In genomic region chr3:158771018-158771350, GRCh38 we compare ENCODE assay signal across 16 cellular contexts. TPM values are rescaled to one million over a fixed set of nuclear protein-coding genes. Genes with fewer than 3 reads are reported as not detected.
DNase-seq lines count a peak whose midpoint lies in the region; ATAC-seq and TF ChIP-seq lines count a peak whose summit lies in the region.
"Had no signal": no experiment of that assay in that cellular context is flagged by ENCODE, and none has a peak within 500 bp of the region (broad histone marks: within the 10 kb centered on the region; RNA-seq: fewer than 3 reads in every experiment).

No MANE protein-coding gene starts in this region.

- ATAC-seq in HG02571 (IDR thresholded peaks at IDR 0.05; ENCODE audit: unreplicated experiment) = no peak
- ATAC-seq: GM12878, HCT116 had no signal

- H3K4me3 ChIP-seq in AG04450 (ENCODE audit: low read depth, low read length) = no peak overlapping the region
- H3K4me3 ChIP-seq in PC-9 = no peak overlapping the region
- no peak overlapping the region for H3K4me3 ChIP-seq in esophagus squamous epithelium
- H3K4me3 ChIP-seq in ovary = no peak overlapping the region
- H3K4me3 ChIP-seq in testis = no peak overlapping the region
- H3K4me3 ChIP-seq: GM12878 had no signal

- no peak overlapping the region for H2AFZ ChIP-seq in PC-9

- H3K9me3 ChIP-seq in AG04450 (ENCODE audit: control insufficient read depth, insufficient read depth, low read length) (no peaks in the 10 kb centered on the region; the same call in 1 of the 2 replicates), PC-9 (ENCODE audit: insufficient read depth, low read depth) (no peaks in the 10 kb centered on the region; the same call in 1 of the 2 replicates), esophagus squamous epithelium (no peaks in the 10 kb centered on the region), ovary (no peaks in the 10 kb centered on the region), testis (no peaks in the 10 kb centered on the region)
- H3K9me3 ChIP-seq: Caco-2 had no signal

- TF ChIP-seq CTCF in AG04450 (IDR thresholded peaks at IDR 0.05; ENCODE audit: low read depth, low read length) (no peak), PC-9 (conservative IDR thresholded peaks at IDR 0.05) (no peak), esophagus squamous epithelium (IDR thresholded peaks at IDR 0.05) (no peak), ovary (IDR thresholded peaks at IDR 0.05) (no peak), testis (IDR thresholded peaks at IDR 0.05) (no peak)

- no peaks in the 10 kb centered on the region for H3K79me2 ChIP-seq in PC-9 (ENCODE audit: low read depth)

- H3K9me2 ChIP-seq in PC-9 (ENCODE audit: insufficient read depth) = no peaks in the 10 kb centered on the region

- WGBS in esophagus squamous epithelium, 2 donors = 79 to 89% methylated on average over 3 of the region's 3 CpGs
- 76 to 84% (median 79%) methylated on average over 3 of the region's 3 CpGs for WGBS in ovary, 3 donors
- 93 to 96% methylated on average over 3 of the region's 3 CpGs for WGBS in testis, 2 donors

- POLR2A ChIA-PET in AG04450 (lab: Yijun Ruan, JAX) = no interaction called here
- POLR2A ChIA-PET in PC-9 (lab: Charles Lee; ENCODE audit: unreplicated experiment) = no interaction called here

- H3K4me1 ChIP-seq in PC-9 (replicated peaks; ENCODE audit: insufficient read depth) = peaks cover 100% of the 10 kb centered on the region
- H3K4me1 ChIP-seq in esophagus squamous epithelium = peaks cover 12 to 68% (median 24%) of the 10 kb centered on the region in 3 donors
- H3K4me1 ChIP-seq in ovary (ENCODE audit: insufficient read depth) = peaks cover 18% of the 10 kb centered on the region
- peaks cover 24% of the 10 kb centered on the region for H3K4me1 ChIP-seq in testis

- TF ChIP-seq POLR2A in esophagus squamous epithelium (IDR thresholded peaks at IDR 0.05) (no peak), ovary (IDR thresholded peaks at IDR 0.05) (no peak), testis (IDR thresholded peaks at IDR 0.05) (no peak)

- H3K27me3 ChIP-seq in AG04450 (ENCODE audit: control insufficient read depth, insufficient read depth, low read length) (no peaks in the 10 kb centered on the region), PC-9 (ENCODE audit: insufficient read depth, low read depth) (no peaks in the 10 kb centered on the region), esophagus squamous epithelium (no peaks in the 10 kb centered on the region), ovary (no peaks in the 10 kb centered on the region), testis (no peaks in the 10 kb centered on the region)

- peak overlapping the region; percentile 64 for H3K4me2 ChIP-seq in PC-9

- DNase-seq in AG04450 (ENCODE audit: low read depth, low spot score) (no peak), PC-9 (peak in 1 of 2 experiments; percentile 54), esophagus squamous epithelium (lab: John Stamatoyannopoulos, UW) (no peak), ovary (no peak), SW 1271 (lab: John Stamatoyannopoulos, UW) (no peak), testis (no peak), NCI-H1930 (lab: John Stamatoyannopoulos, UW) (no peak)
- DNase-seq: AML-193, Caco-2, DMS79, RPMI8226 had no signal

- BruUV-seq in PC-9 (replicated peaks; lab: Mats Ljungman, UMichigan) = no TSS peak

- TF ChIP-seq EP300 in ovary (IDR thresholded peaks at IDR 0.05) = no peak

- peaks cover 83% of the 10 kb centered on the region for H3F3A ChIP-seq in PC-9 (ENCODE audit: insufficient read depth, low read depth)

- peak overlapping the region; percentile 92 for H3K27ac ChIP-seq in AG04450 (ENCODE audit: low read depth, low read length)
- peak overlapping the region; percentile 98 for H3K27ac ChIP-seq in PC-9
- H3K27ac ChIP-seq in esophagus squamous epithelium = peak overlapping the region in 3 of 4 donors; percentile 48 to 80 (median 77)
- H3K27ac ChIP-seq in ovary = peak overlapping the region; percentile 30 to 79
- H3K27ac ChIP-seq in testis = no peak overlapping the region

- H3K36me3 ChIP-seq in PC-9 (ENCODE audit: low read depth) (peaks cover 20% of the 10 kb centered on the region; the same call in 1 of the 2 replicates), esophagus squamous epithelium (no peaks in the 10 kb centered on the region), ovary (no peaks in the 10 kb centered on the region), testis (ENCODE audit: low read depth, missing control alignments) (no peaks in the 10 kb centered on the region)

- no peaks in the 10 kb centered on the region for H4K20me1 ChIP-seq in PC-9 (ENCODE audit: insufficient read depth)

- CTCF ChIA-PET in AG04450 (lab: Charles Lee) = interaction anchor here (1.0 to 1.5 kb wide), 3 partner anchors 18 to 111 kb away, joined by 6 to 9 read pairs (median 7); no protein-coding TSS in a partner anchor
- CTCF ChIA-PET in PC-9 (lab: Charles Lee) = interaction anchor here (0.9 to 1.0 kb wide), 2 partner anchors 18 to 43 kb away, joined by 3 read pairs; no protein-coding TSS in a partner anchor

- intact Hi-C loops in PC-9 (cut with micrococcal nuclease; ENCODE audit: unreplicated experiment) = no loop called here
- intact Hi-C loops in esophagus squamous epithelium (cut with DNase I) = no loop called here
- intact Hi-C loops in ovary (cut with DNase I) = loop anchor here in 2 of 4 donors (5.0 kb wide), 2 partner anchors 39 to 44 kb away; partner anchors contain the start of gene RARRES1 (in 1 of the 2)
- intact Hi-C loops in testis (cut with DNase I; ENCODE audit: low total_unique reads) = no loop called here

RNA-seq across cellular contexts. Expression of gene MFSD1, which starts 30.9 kb away (rescaled TPM):
- polyA plus RNA-seq in AG04450 (2011; rRNA removed) (69.6 and 89.9 TPM in 2 replicates), ovary (10 to 100 TPM; 27.1 to 47.2 TPM), testis (ENCODE audit: insufficient read depth, low read depth, low replicate concordance) (32.3 TPM)
- 34.7 and 44.4 TPM in 2 replicates for polyA minus RNA-seq in AG04450 (2011; rRNA and poly(A)+ RNA removed)
- total RNA-seq in PC-9 (2021) (31.0 and 38.6 TPM in 2 replicates), esophagus squamous epithelium (100 to 1,000 TPM in 2 of 4 donors, 10 to 100 TPM in 2; 72.7 to 108 (median 98.2) TPM), ovary (10 to 100 TPM; 27.7 to 63.8 (median 43.0) TPM), testis (10 to 100 TPM; 30.6 to 33.9 TPM)

RNA-seq across cellular contexts. Expression of gene RARRES1, which starts 38.7 kb away (rescaled TPM):
- polyA plus RNA-seq in AG04450 (2011; rRNA removed) (39.0 and 50.4 TPM in 2 replicates), ovary (10 to 100 TPM; 30.1 to 33.8 TPM), testis (ENCODE audit: insufficient read depth, low read depth, low replicate concordance) (9.7 TPM)
- polyA minus RNA-seq in AG04450 (2011; rRNA and poly(A)+ RNA removed) = 5.9 and 7.3 TPM in 2 replicates
- total RNA-seq in PC-9 (2021) (9.3 and 20.5 TPM in 2 replicates), esophagus squamous epithelium (10 to 100 TPM in 1 of 4 donors, 1 to 10 TPM in 3; 1.4 to 53.3 (median 6.4) TPM), ovary (100 to 1,000 TPM in 4 of 7 donors, 10 to 100 TPM in 3; 11.1 to 283 (median 118) TPM), testis (under 1 TPM; 0.24 to 0.31 TPM)
- total RNA-seq: A673, G401, GM12878 had no signal

Comparison
In these comparisons a context has a peak if more than half of its experiments do, and no peak if none do; other contexts are left out.
1. H3K27ac ChIP-seq: peak in AG04450 (single experiment), PC-9 (single experiment), esophagus squamous epithelium (3 of 4) and ovary (2 of 2); none in testis (0 of 2).